Comparison of ENCODE assay signal across 26 cellular contexts in the genomic region with DNA sequence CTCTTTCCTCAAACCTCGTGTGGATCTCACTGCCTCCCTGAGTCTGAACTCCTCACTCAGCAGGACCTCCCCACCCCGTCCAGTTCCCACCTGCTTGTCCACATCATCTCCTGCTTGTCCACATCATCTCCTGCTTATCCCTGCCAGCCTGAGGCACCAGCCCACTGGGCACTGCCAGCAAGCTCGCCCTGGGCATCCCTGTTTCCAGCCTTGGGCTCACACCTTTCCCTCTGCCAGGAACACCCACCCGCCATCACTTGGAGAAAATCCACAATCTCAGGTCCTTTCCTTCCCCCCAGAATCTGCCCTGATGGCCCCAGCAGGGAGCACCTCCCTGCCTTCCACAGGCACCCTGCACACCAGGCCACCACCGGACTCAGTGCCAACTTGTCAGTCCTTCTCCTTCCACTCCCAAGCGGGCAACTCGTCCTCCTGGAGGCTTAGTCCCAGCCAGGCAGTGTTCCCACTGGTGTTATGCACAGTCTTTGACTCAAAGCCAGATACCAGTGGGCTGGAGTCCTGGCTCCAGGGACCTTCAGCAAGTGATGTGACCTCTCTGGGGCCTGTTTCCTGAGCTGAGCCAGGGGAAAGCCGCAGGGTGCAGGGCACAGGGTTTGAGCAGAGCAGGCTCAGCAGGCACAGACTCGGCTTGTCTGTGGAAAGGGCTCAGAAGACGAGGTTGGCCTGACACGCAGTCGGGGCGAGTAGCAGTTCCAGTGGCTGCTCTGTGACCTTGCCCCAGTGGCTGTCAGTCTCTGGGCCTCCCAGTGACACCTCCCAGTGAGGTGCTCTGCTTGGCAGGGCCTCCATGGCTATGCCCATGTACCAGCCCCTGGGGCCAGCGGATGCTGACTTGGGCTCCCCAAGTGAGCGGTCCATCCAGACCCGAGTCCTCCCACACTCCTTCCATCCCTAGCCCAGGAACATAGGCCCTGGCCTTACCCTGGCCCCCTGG. TPM values are rescaled to one million over a fixed set of nuclear protein-coding genes. Genes with fewer than 3 reads are reported as not detected.
DNase-seq lines count a peak whose midpoint lies in the region; ATAC-seq and TF ChIP-seq lines count a peak whose summit lies in the region.
"Had no signal": no experiment of that assay in that cellular context is flagged by ENCODE, and none has a peak within 500 bp of the region (broad histone marks: within the 10 kb centered on the region; RNA-seq: fewer than 3 reads in every experiment).

No MANE protein-coding gene starts in this region.

- intact Hi-C loops in activated CD8-positive, alpha-beta T cell treated with anti-CD3 and anti-CD28 coated beads for 36 hours (cut with micrococcal nuclease), result no loop called here
- intact Hi-C loops in lower lobe of right lung (cut with DNase I), result no loop called here
- intact Hi-C loops in aorta (cut with DNase I), result loop anchor here in 1 of 2 donors (10.0 kb wide), 1 partner anchor 308 kb away; no protein-coding TSS in a partner anchor

- no peak overlapping the region for H3K27ac Mint-ChIP-seq in activated CD8-positive, alpha-beta T cell treated with anti-CD3 and anti-CD28 coated beads, Interleukin-2, amount 10 ng/mL, durations not matched to agents 7 days and 5 days
- H3K27ac Mint-ChIP-seq in activated CD8-positive, alpha-beta T cell treated with anti-CD3 and anti-CD28 coated beads for 36 hours, result no peak overlapping the region
- H3K27ac Mint-ChIP-seq: H9 had no signal

- DNase-seq in activated CD8-positive, alpha-beta T cell treated with anti-CD3 and anti-CD28 coated beads, Interleukin-2, amount 10 ng/mL, durations not matched to agents 7 days and 5 days, result no peak
- DNase-seq in activated CD8-positive, alpha-beta T cell treated with anti-CD3 and anti-CD28 coated beads for 36 hours, result no peak
- DNase-seq in lower lobe of right lung, result no peak
- no peak for DNase-seq in aorta
- DNase-seq in NCI-H2227 treated with DMSO at 0.1 percent for 48 hours (lab: John Stamatoyannopoulos, UW), result no peak
- no peak for DNase-seq in Ammon's horn (ENCODE audit: low spot score)
- DNase-seq: 8988T; activated CD4-positive, alpha-beta T cell treated with anti-CD3 and anti-CD28 coated beads, Interleukin-2, amount 50 U/mL, for 4 hours; activated naive CD4-positive, alpha-beta T cell; activated T-cell treated with anti-CD3 and anti-CD28 coated beads for 4 hours; Caco-2; effector CD4-positive, alpha-beta T cell; H9; left colon; NCI-H1417; NCI-H526 treated with DMSO at 0.1 percent for 48 hours; OCI-M1; WERI-Rb-1 had no signal

- no peak for TF ChIP-seq CTCF in activated CD8-positive, alpha-beta T cell treated with anti-CD3 and anti-CD28 coated beads for 36 hours (IDR thresholded peaks at IDR 0.05)
- TF ChIP-seq CTCF in lower lobe of right lung (IDR thresholded peaks at IDR 0.05), result no peak

- no peak overlapping the region for H3K4me3 Mint-ChIP-seq in activated CD8-positive, alpha-beta T cell treated with anti-CD3 and anti-CD28 coated beads, Interleukin-2, amount 10 ng/mL, durations not matched to agents 7 days and 5 days
- no peak overlapping the region for H3K4me3 Mint-ChIP-seq in activated CD8-positive, alpha-beta T cell treated with anti-CD3 and anti-CD28 coated beads for 36 hours
- H3K4me3 Mint-ChIP-seq: H9, neural crest cell had no signal

- no peaks in the 10 kb centered on the region for H3K4me1 Mint-ChIP-seq in activated CD8-positive, alpha-beta T cell treated with anti-CD3 and anti-CD28 coated beads, Interleukin-2, amount 10 ng/mL, durations not matched to agents 7 days and 5 days (ENCODE audit: low read depth)
- H3K4me1 Mint-ChIP-seq in activated CD8-positive, alpha-beta T cell treated with anti-CD3 and anti-CD28 coated beads for 36 hours (ENCODE audit: low read depth), result no peaks in the 10 kb centered on the region
- H3K4me1 Mint-ChIP-seq: H9, neural crest cell had no signal

- ATAC-seq in activated CD8-positive, alpha-beta T cell treated with anti-CD3 and anti-CD28 coated beads, Interleukin-2, amount 10 ng/mL, durations not matched to agents 7 days and 5 days, result peak; percentile 33
- ATAC-seq in activated CD8-positive, alpha-beta T cell treated with anti-CD3 and anti-CD28 coated beads for 36 hours, result no peak
- peak; percentile 17 for ATAC-seq in esophagus mucosa
- peak; percentile 10 to 29 for ATAC-seq in lower lobe of right lung
- ATAC-seq in aorta (ENCODE audit: low FRiP score), result peak; percentile 33
- ATAC-seq in GM21381 (IDR thresholded peaks at IDR 0.05; ENCODE audit: unreplicated experiment), result no peak
- ATAC-seq: gastroesophageal sphincter had no signal

- H3K36me3 ChIP-seq in lower lobe of right lung (no peaks in the 10 kb centered on the region), aorta (ENCODE audit: control insufficient read depth in 1 of 2, insufficient read depth in 2 of 2, low read length in 1 of 2) (no peaks in the 10 kb centered on the region)
- H3K36me3 ChIP-seq: esophagus muscularis mucosa, gastroesophageal sphincter, WERI-Rb-1 had no signal

- CTCF ChIA-PET in activated CD8-positive, alpha-beta T cell treated with anti-CD3 and anti-CD28 coated beads, Interleukin-2, amount 10 ng/mL, durations not matched to agents 7 days and 5 days (lab: Charles Lee), result interaction anchor here (1.0 to 1.5 kb wide), 2 partner anchors 108 kb away, joined by 4 to 5 read pairs; no protein-coding TSS in a partner anchor
- CTCF ChIA-PET in activated CD8-positive, alpha-beta T cell treated with anti-CD3 and anti-CD28 coated beads for 36 hours (lab: Charles Lee), result no interaction called here

- H3K9me3 ChIP-seq in lower lobe of right lung (no peaks in the 10 kb centered on the region), aorta (ENCODE audit: control insufficient read depth, low read length) (no peaks in the 10 kb centered on the region)
- H3K9me3 ChIP-seq: Caco-2, esophagus muscularis mucosa, gastroesophageal sphincter had no signal

- H3K27me3 ChIP-seq in lower lobe of right lung (ENCODE audit: low read depth) (no peaks in the 10 kb centered on the region), aorta (ENCODE audit: control insufficient read depth in 1 of 2, insufficient read depth in 2 of 2, low read length in 1 of 2) (no peaks in the 10 kb centered on the region)
- H3K27me3 ChIP-seq: esophagus muscularis mucosa, gastroesophageal sphincter had no signal

- no peaks in the 10 kb centered on the region for H3K36me3 Mint-ChIP-seq in activated CD8-positive, alpha-beta T cell treated with anti-CD3 and anti-CD28 coated beads, Interleukin-2, amount 10 ng/mL, durations not matched to agents 7 days and 5 days (ENCODE audit: low read depth)
- no peaks in the 10 kb centered on the region for H3K36me3 Mint-ChIP-seq in activated CD8-positive, alpha-beta T cell treated with anti-CD3 and anti-CD28 coated beads for 36 hours (ENCODE audit: low read depth)

- POLR2A ChIA-PET in activated CD8-positive, alpha-beta T cell treated with anti-CD3 and anti-CD28 coated beads, Interleukin-2, amount 10 ng/mL, durations not matched to agents 7 days and 5 days (lab: Charles Lee), result no interaction called here
- POLR2A ChIA-PET in activated CD8-positive, alpha-beta T cell treated with anti-CD3 and anti-CD28 coated beads for 36 hours (lab: Charles Lee), result no interaction called here

- H3K9me3 Mint-ChIP-seq in activated CD8-positive, alpha-beta T cell treated with anti-CD3 and anti-CD28 coated beads, Interleukin-2, amount 10 ng/mL, durations not matched to agents 7 days and 5 days (ENCODE audit: insufficient read depth), result no peaks in the 10 kb centered on the region
- no peaks in the 10 kb centered on the region for H3K9me3 Mint-ChIP-seq in activated CD8-positive, alpha-beta T cell treated with anti-CD3 and anti-CD28 coated beads for 36 hours
- H3K9me3 Mint-ChIP-seq: H9 had no signal

- H3K4me1 ChIP-seq in lower lobe of right lung, result no peaks in the 10 kb centered on the region
- no peaks in the 10 kb centered on the region for H3K4me1 ChIP-seq in aorta (ENCODE audit: control insufficient read depth in 1 of 2, insufficient read depth in 2 of 2, low read length in 2 of 2)
- H3K4me1 ChIP-seq: gastroesophageal sphincter had no signal

- WGBS in aorta, 2 donors, result 71 to 73% methylated on average over 16 of the region's 16 CpGs

- H3K4me3 ChIP-seq in lower lobe of right lung, result no peak overlapping the region
- H3K4me3 ChIP-seq in aorta (ENCODE audit: low read length in 2 of 2), result no peak overlapping the region
- H3K4me3 ChIP-seq: esophagus muscularis mucosa, gastroesophageal sphincter had no signal

- peaks cover 2% of the 10 kb centered on the region for H3K27me3 Mint-ChIP-seq in activated CD8-positive, alpha-beta T cell treated with anti-CD3 and anti-CD28 coated beads, Interleukin-2, amount 10 ng/mL, durations not matched to agents 7 days and 5 days (ENCODE audit: low read depth)
- H3K27me3 Mint-ChIP-seq in activated CD8-positive, alpha-beta T cell treated with anti-CD3 and anti-CD28 coated beads for 36 hours, result no peaks in the 10 kb centered on the region

- H3K27ac ChIP-seq in lower lobe of right lung, result no peak overlapping the region
- no peak overlapping the region for H3K27ac ChIP-seq in aorta (ENCODE audit: low read depth in 1 of 2, low read length in 2 of 2)
- H3K27ac ChIP-seq: esophagus muscularis mucosa, gastroesophageal sphincter, WERI-Rb-1 had no signal

RNA-seq across cellular contexts. Expression of a gene that starts 9.5 kb away (rescaled TPM):
- not detected for total RNA-seq in activated CD8-positive, alpha-beta T cell treated with anti-CD3 and anti-CD28 coated beads, Interleukin-2, amount 10 ng/mL, durations not matched to agents 7 days and 5 days
- total RNA-seq in activated CD8-positive, alpha-beta T cell treated with anti-CD3 and anti-CD28 coated beads for 36 hours, result not detected
- total RNA-seq in esophagus mucosa, result 0.40 TPM
- total RNA-seq in lower lobe of right lung, result not detected
- not detected for total RNA-seq in aorta
- polyA plus RNA-seq in aorta, result 1 to 10 TPM in 1 of 2 donors, not detected in 1; 3.0 TPM
- total RNA-seq: esophagus muscularis mucosa; gastroesophageal sphincter; mononuclear cell; T-helper 1 cell treated with Interleukin-12 subunit alpha and Interleukin-12 subunit beta and Interleukin-4 antibody, amounts not matched to agents 30 ng/mL and 1 ng/mL, for 36 hours; ureter had no signal

RNA-seq across cellular contexts. Expression of a gene that starts 15.6 kb away (rescaled TPM):
- total RNA-seq in activated CD8-positive, alpha-beta T cell treated with anti-CD3 and anti-CD28 coated beads, Interleukin-2, amount 10 ng/mL, durations not matched to agents 7 days and 5 days, result 1 to 10 TPM; 1.8 to 2.4 TPM
- 1 to 10 TPM; 3.4 to 5.3 TPM for total RNA-seq in activated CD8-positive, alpha-beta T cell treated with anti-CD3 and anti-CD28 coated beads for 36 hours
- total RNA-seq in esophagus mucosa (0.44 TPM), lower lobe of right lung (0.53 TPM), aorta (1 to 10 TPM in 1 of 2 donors, under 1 TPM in 1; 0.63 to 1.2 TPM)
- polyA plus RNA-seq in aorta, result under 1 TPM in 1 of 2 donors, not detected in 1; 0.49 TPM
- total RNA-seq: H9, mononuclear cell had no signal

RNA-seq across cellular contexts. Expression of a gene that starts 48.0 kb away (rescaled TPM):
- under 1 TPM; 0.29 to 0.61 TPM for total RNA-seq in activated CD8-positive, alpha-beta T cell treated with anti-CD3 and anti-CD28 coated beads, Interleukin-2, amount 10 ng/mL, durations not matched to agents 7 days and 5 days
- total RNA-seq in activated CD8-positive, alpha-beta T cell treated with anti-CD3 and anti-CD28 coated beads for 36 hours, result not detected
- total RNA-seq in esophagus mucosa (3.1 TPM), lower lobe of right lung (104 TPM), aorta (10 to 100 TPM; 21.4 to 30.7 TPM)
- 100 to 1,000 TPM in 1 of 2 donors, 1 to 10 TPM in 1; 4.2 to 225 TPM for polyA plus RNA-seq in aorta

Comparison
In these comparisons a context has a peak if more than half of its experiments do, and no peak if none do; other contexts are left out.
1. ATAC-seq: peak in activated CD8-positive, alpha-beta T cell treated with anti-CD3 and anti-CD28 coated beads, Interleukin-2, amount 10 ng/mL, durations not matched to agents 7 days and 5 days (single experiment), esophagus mucosa (single experiment), lower lobe of right lung (2 of 2) and aorta (single experiment); none in activated CD8-positive, alpha-beta T cell treated with anti-CD3 and anti-CD28 coated beads for 36 hours (single experiment) and GM21381 (single experiment).